ENCODE assay signal across 8 cellular contexts in the genomic region with DNA sequence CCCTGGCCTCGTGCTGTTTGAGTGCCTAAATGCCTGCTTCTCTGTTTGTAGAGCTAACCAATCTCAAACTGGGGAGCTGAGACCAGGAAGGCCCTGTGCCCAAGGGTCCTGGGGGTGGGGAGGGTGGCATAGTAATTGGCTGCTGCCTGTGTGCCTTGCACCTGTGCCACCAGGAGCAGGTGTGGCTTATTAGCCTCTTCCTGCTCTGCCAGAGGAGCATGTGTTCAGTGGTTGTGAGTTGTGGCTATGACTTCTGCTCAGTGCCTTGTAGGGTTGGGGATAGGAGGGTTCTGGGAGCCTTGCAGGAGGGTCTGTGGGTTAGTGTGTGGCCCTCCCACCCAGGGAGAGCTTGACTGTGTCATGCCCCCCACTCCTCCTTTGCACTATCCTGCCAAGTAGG.
DNase-seq lines count a peak whose midpoint lies in the region; ATAC-seq and TF ChIP-seq lines count a peak whose summit lies in the region.

No MANE protein-coding gene starts in this region.

- H3K36me3 ChIP-seq in thymus (ENCODE audit: control insufficient read depth, insufficient read depth) (no peaks in the 10 kb centered on the region), BE2C (no peaks in the 10 kb centered on the region)

- no peaks in the 10 kb centered on the region for H3K36me3 Mint-ChIP-seq in activated CD4-positive, alpha-beta memory T cell treated with anti-CD3 and anti-CD28 coated beads, Interleukin-2, amount 10 ng/mL, durations not matched to agents 7 days and 5 days (ENCODE audit: low read depth)
- no peaks in the 10 kb centered on the region for H3K36me3 Mint-ChIP-seq in activated CD4-positive, alpha-beta memory T cell treated with anti-CD3 and anti-CD28 coated beads for 36 hours
- peaks cover 6% of the 10 kb centered on the region for H3K36me3 Mint-ChIP-seq in T-helper 2 cell treated with Interferon-gamma antibody and Interleukin-4, amounts not matched to agents 5 μg/mL and 100 μg/mL, for 36 hours (ENCODE audit: low read depth)
- no peaks in the 10 kb centered on the region for H3K36me3 Mint-ChIP-seq in memory B cell

- no peaks in the 10 kb centered on the region for H3K27me3 ChIP-seq in thymus (ENCODE audit: control insufficient read depth, insufficient read depth)
- H3K27me3 ChIP-seq in BE2C = peaks cover 21% of the 10 kb centered on the region

- H3K4me1 Mint-ChIP-seq in activated CD4-positive, alpha-beta memory T cell treated with anti-CD3 and anti-CD28 coated beads, Interleukin-2, amount 10 ng/mL, durations not matched to agents 7 days and 5 days = peaks cover 75% of the 10 kb centered on the region
- H3K4me1 Mint-ChIP-seq in activated CD4-positive, alpha-beta memory T cell treated with anti-CD3 and anti-CD28 coated beads for 36 hours (ENCODE audit: low read depth) = peaks cover 82% of the 10 kb centered on the region
- H3K4me1 Mint-ChIP-seq in T-helper 2 cell treated with Interferon-gamma antibody and Interleukin-4, amounts not matched to agents 5 μg/mL and 100 μg/mL, for 36 hours (ENCODE audit: low read depth) = peaks cover 83% of the 10 kb centered on the region
- H3K4me1 Mint-ChIP-seq in memory B cell = peaks cover 31% of the 10 kb centered on the region

- CTCF ChIA-PET in activated CD4-positive, alpha-beta memory T cell treated with anti-CD3 and anti-CD28 coated beads, Interleukin-2, amount 10 ng/mL, durations not matched to agents 7 days and 5 days (lab: Charles Lee) = interaction anchor here (1.4 to 3.2 kb wide), 3 partner anchors 15 to 85 kb away, joined by 3 to 18 read pairs (median 4); no protein-coding TSS in a partner anchor
- CTCF ChIA-PET in activated CD4-positive, alpha-beta memory T cell treated with anti-CD3 and anti-CD28 coated beads for 36 hours (lab: Charles Lee) = interaction anchor here (0.7 kb wide), 1 partner anchor 9 kb away, joined by 3 read pairs; no protein-coding TSS in a partner anchor

- no peak overlapping the region for H3K4me3 ChIP-seq in thymus (ENCODE audit: low read length)
- H3K4me3 ChIP-seq in BE2C (ENCODE audit: low read depth, low read length) = no peak overlapping the region

- POLR2A ChIA-PET in activated CD4-positive, alpha-beta memory T cell treated with anti-CD3 and anti-CD28 coated beads, Interleukin-2, amount 10 ng/mL, durations not matched to agents 7 days and 5 days (lab: Charles Lee) = interaction anchor here (1.3 to 9.0 kb wide), 2 partner anchors 12 to 47 kb away, joined by 4 to 121 read pairs; no protein-coding TSS in a partner anchor
- POLR2A ChIA-PET in activated CD4-positive, alpha-beta memory T cell treated with anti-CD3 and anti-CD28 coated beads for 36 hours (lab: Charles Lee) = interaction anchor here (1.4 to 1.5 kb wide), 2 partner anchors 12 to 15 kb away, joined by 3 read pairs; no protein-coding TSS in a partner anchor

- no peak for DNase-seq in activated CD4-positive, alpha-beta memory T cell treated with anti-CD3 and anti-CD28 coated beads, Interleukin-2, amount 10 ng/mL, durations not matched to agents 7 days and 5 days
- DNase-seq in activated CD4-positive, alpha-beta memory T cell treated with anti-CD3 and anti-CD28 coated beads for 36 hours = no peak
- DNase-seq in T-helper 2 cell treated with Interferon-gamma antibody and Interleukin-4, amounts not matched to agents 5 μg/mL and 100 μg/mL, for 36 hours (ENCODE audit: low spot score) = no peak
- DNase-seq in memory B cell (ENCODE audit: low spot score in 2 of 2) = no peak
- no peak for DNase-seq in nucleus accumbens (lab: John Stamatoyannopoulos, UW)
- no peak for DNase-seq in NCI-H524 treated with DMSO at 0.1 percent for 48 hours (lab: John Stamatoyannopoulos, UW)
- no peak for DNase-seq in BE2C

- H3K9me3 ChIP-seq in thymus (ENCODE audit: control insufficient read depth) (no peaks in the 10 kb centered on the region), BE2C (no peaks in the 10 kb centered on the region)

- peaks cover 2% of the 10 kb centered on the region for H3K27me3 Mint-ChIP-seq in activated CD4-positive, alpha-beta memory T cell treated with anti-CD3 and anti-CD28 coated beads, Interleukin-2, amount 10 ng/mL, durations not matched to agents 7 days and 5 days
- H3K27me3 Mint-ChIP-seq in activated CD4-positive, alpha-beta memory T cell treated with anti-CD3 and anti-CD28 coated beads for 36 hours = peaks cover 2% of the 10 kb centered on the region
- H3K27me3 Mint-ChIP-seq in T-helper 2 cell treated with Interferon-gamma antibody and Interleukin-4, amounts not matched to agents 5 μg/mL and 100 μg/mL, for 36 hours (ENCODE audit: low read depth) = no peaks in the 10 kb centered on the region
- peaks cover 6% of the 10 kb centered on the region for H3K27me3 Mint-ChIP-seq in memory B cell

- peak overlapping the region; percentile 24 for H3K27ac Mint-ChIP-seq in activated CD4-positive, alpha-beta memory T cell treated with anti-CD3 and anti-CD28 coated beads, Interleukin-2, amount 10 ng/mL, durations not matched to agents 7 days and 5 days
- no peak overlapping the region for H3K27ac Mint-ChIP-seq in activated CD4-positive, alpha-beta memory T cell treated with anti-CD3 and anti-CD28 coated beads for 36 hours
- H3K27ac Mint-ChIP-seq in T-helper 2 cell treated with Interferon-gamma antibody and Interleukin-4, amounts not matched to agents 5 μg/mL and 100 μg/mL, for 36 hours = peak overlapping the region; percentile 89
- H3K27ac Mint-ChIP-seq in memory B cell = no peak overlapping the region

- no peak for TF ChIP-seq CTCF in BE2C (IDR thresholded peaks at IDR 0.05; ENCODE audit: low read depth, low read length)

- intact Hi-C loops in activated CD4-positive, alpha-beta memory T cell treated with anti-CD3 and anti-CD28 coated beads for 36 hours (cut with micrococcal nuclease) = loop anchor here (5.0 kb wide), 1 partner anchor 36 kb away; no protein-coding TSS in a partner anchor

- H3K4me1 ChIP-seq in thymus (ENCODE audit: control insufficient read depth, insufficient read depth, low read length) = peaks cover 83% of the 10 kb centered on the region
- peaks cover 17% of the 10 kb centered on the region for H3K4me1 ChIP-seq in BE2C

- ATAC-seq in memory B cell (ENCODE audit: low read depth) = peak; percentile 24

- H3K9me3 Mint-ChIP-seq in activated CD4-positive, alpha-beta memory T cell treated with anti-CD3 and anti-CD28 coated beads, Interleukin-2, amount 10 ng/mL, durations not matched to agents 7 days and 5 days = no peaks in the 10 kb centered on the region
- H3K9me3 Mint-ChIP-seq in activated CD4-positive, alpha-beta memory T cell treated with anti-CD3 and anti-CD28 coated beads for 36 hours = no peaks in the 10 kb centered on the region
- H3K9me3 Mint-ChIP-seq in T-helper 2 cell treated with Interferon-gamma antibody and Interleukin-4, amounts not matched to agents 5 μg/mL and 100 μg/mL, for 36 hours = no peaks in the 10 kb centered on the region
- no peaks in the 10 kb centered on the region for H3K9me3 Mint-ChIP-seq in memory B cell

- H3K27ac ChIP-seq in thymus (ENCODE audit: low read depth) = peak overlapping the region; percentile 77

- no peak overlapping the region for H3K4me3 Mint-ChIP-seq in activated CD4-positive, alpha-beta memory T cell treated with anti-CD3 and anti-CD28 coated beads, Interleukin-2, amount 10 ng/mL, durations not matched to agents 7 days and 5 days
- H3K4me3 Mint-ChIP-seq in activated CD4-positive, alpha-beta memory T cell treated with anti-CD3 and anti-CD28 coated beads for 36 hours = no peak overlapping the region
- peak overlapping the region; percentile 72 for H3K4me3 Mint-ChIP-seq in T-helper 2 cell treated with Interferon-gamma antibody and Interleukin-4, amounts not matched to agents 5 μg/mL and 100 μg/mL, for 36 hours
- no peak overlapping the region for H3K4me3 Mint-ChIP-seq in memory B cell

- 6% methylated on average over 1 of the region's 1 CpG for WGBS in thymus

Comparison
In these comparisons a context has a peak if more than half of its experiments do, and no peak if none do; other contexts are left out.
1. H3K27ac Mint-ChIP-seq: peak in activated CD4-positive, alpha-beta memory T cell treated with anti-CD3 and anti-CD28 coated beads, Interleukin-2, amount 10 ng/mL, durations not matched to agents 7 days and 5 days (single experiment) and T-helper 2 cell treated with Interferon-gamma antibody and Interleukin-4, amounts not matched to agents 5 μg/mL and 100 μg/mL, for 36 hours (single experiment); none in activated CD4-positive, alpha-beta memory T cell treated with anti-CD3 and anti-CD28 coated beads for 36 hours (single experiment) and memory B cell (single experiment).